ENCODE assay signal across 1 cellular context in genomic region chr17:77246110-77247047, GRCh38.
TF ChIP-seq lines count a peak whose summit lies in the region.

No MANE protein-coding gene starts in this region.

TF ChIP-seq in GM12878, 131 proteins besides CTCF, POLR2A, EP300 and RAD21 (continued from another document):
- TF ChIP-seq, protein P1, sequence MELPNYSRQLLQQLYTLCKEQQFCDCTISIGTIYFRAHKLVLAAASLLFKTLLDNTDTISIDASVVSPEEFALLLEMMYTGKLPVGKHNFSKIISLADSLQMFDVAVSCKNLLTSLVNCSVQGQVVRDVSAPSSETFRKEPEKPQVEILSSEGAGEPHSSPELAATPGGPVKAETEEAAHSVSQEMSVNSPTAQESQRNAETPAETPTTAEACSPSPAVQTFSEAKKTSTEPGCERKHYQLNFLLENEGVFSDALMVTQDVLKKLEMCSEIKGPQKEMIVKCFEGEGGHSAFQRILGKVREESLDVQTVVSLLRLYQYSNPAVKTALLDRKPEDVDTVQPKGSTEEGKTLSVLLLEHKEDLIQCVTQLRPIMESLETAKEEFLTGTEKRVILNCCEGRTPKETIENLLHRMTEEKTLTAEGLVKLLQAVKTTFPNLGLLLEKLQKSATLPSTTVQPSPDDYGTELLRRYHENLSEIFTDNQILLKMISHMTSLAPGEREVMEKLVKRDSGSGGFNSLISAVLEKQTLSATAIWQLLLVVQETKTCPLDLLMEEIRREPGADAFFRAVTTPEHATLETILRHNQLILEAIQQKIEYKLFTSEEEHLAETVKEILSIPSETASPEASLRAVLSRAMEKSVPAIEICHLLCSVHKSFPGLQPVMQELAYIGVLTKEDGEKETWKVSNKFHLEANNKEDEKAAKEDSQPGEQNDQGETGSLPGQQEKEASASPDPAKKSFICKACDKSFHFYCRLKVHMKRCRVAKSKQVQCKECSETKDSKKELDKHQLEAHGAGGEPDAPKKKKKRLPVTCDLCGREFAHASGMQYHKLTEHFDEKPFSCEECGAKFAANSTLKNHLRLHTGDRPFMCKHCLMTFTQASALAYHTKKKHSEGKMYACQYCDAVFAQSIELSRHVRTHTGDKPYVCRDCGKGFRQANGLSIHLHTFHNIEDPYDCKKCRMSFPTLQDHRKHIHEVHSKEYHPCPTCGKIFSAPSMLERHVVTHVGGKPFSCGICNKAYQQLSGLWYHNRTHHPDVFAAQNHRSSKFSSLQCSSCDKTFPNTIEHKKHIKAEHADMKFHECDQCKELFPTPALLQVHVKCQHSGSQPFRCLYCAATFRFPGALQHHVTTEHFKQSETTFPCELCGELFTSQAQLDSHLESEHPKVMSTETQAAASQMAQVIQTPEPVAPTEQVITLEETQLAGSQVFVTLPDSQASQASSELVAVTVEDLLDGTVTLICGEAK (IDR thresholded peaks at IDR 0.05; ENCODE audit: borderline replicate concordance) = no peak
